In genomic region chr7:24742764-24743163, GRCh38 we compare ENCODE assay signal across 17 cellular contexts. TPM values are rescaled to one million over a fixed set of nuclear protein-coding genes. Genes with fewer than 3 reads are reported as not detected.
DNase-seq lines count a peak whose midpoint lies in the region; ATAC-seq and TF ChIP-seq lines count a peak whose summit lies in the region.
"Had no signal": no experiment of that assay in that cellular context is flagged by ENCODE, and none has a peak within 500 bp of the region (broad histone marks: within the 10 kb centered on the region; RNA-seq: fewer than 3 reads in every experiment).

No MANE protein-coding gene starts in this region.

- H3F3A ChIP-seq in smooth muscle cell (ENCODE audit: low read depth), result peaks cover 3% of the 10 kb centered on the region

- peaks cover 49% of the 10 kb centered on the region for H3K4me1 Mint-ChIP-seq in HFFc6 (ENCODE audit: low read depth)
- H3K4me1 Mint-ChIP-seq in brain, result no peaks in the 10 kb centered on the region
- peaks cover 13% of the 10 kb centered on the region for H3K4me1 Mint-ChIP-seq in mesothelial cell of epicardium

- peak overlapping the region; percentile 98 for H3K27ac Mint-ChIP-seq in HFFc6
- peak overlapping the region in 3 of 5 experiments; percentile 42 to 98 (median 71) for H3K27ac Mint-ChIP-seq in brain
- H3K27ac Mint-ChIP-seq in mesothelial cell of epicardium, result peak overlapping the region; percentile 87

- intact Hi-C loops in prostate gland (cut with DNase I), result no loop called here

- no peak overlapping the region for H3K9ac ChIP-seq in smooth muscle cell (ENCODE audit: low read depth)
- H3K9ac ChIP-seq: BLaER1 treated with 17β-estradiol and CSF1 and Interleukin-3, amounts not matched to agents 10 nM and 100 nM had no signal

- no peak for TF ChIP-seq POLR2A in prostate gland (IDR thresholded peaks at IDR 0.05)

- H3K9me3 Mint-ChIP-seq in HFFc6 (peaks cover 16% of the 10 kb centered on the region), brain (peaks cover 8 to 17% (median 17%) of the 10 kb centered on the region in 5 experiments), mesothelial cell of epicardium (peaks cover 18% of the 10 kb centered on the region)

- H2AFZ ChIP-seq in smooth muscle cell (ENCODE audit: low read depth), result no peak overlapping the region

- H3K36me3 ChIP-seq in smooth muscle cell (ENCODE audit: low read depth) (no peaks in the 10 kb centered on the region), prostate gland (no peaks in the 10 kb centered on the region)
- H3K36me3 ChIP-seq: HAP-1 had no signal

- no peaks in the 10 kb centered on the region for H3K27me3 Mint-ChIP-seq in HFFc6 (ENCODE audit: insufficient read depth)
- H3K27me3 Mint-ChIP-seq in brain, result no peaks in the 10 kb centered on the region
- no peaks in the 10 kb centered on the region for H3K27me3 Mint-ChIP-seq in mesothelial cell of epicardium (ENCODE audit: low read depth)

- ATAC-seq in HG02885 (IDR thresholded peaks at IDR 0.05; ENCODE audit: poor library complexity, unreplicated experiment) (no peak), HG03108 (IDR thresholded peaks at IDR 0.05; ENCODE audit: unreplicated experiment) (no peak)
- ATAC-seq: K562 had no signal

- peaks cover 57% of the 10 kb centered on the region for H3K36me3 Mint-ChIP-seq in HFFc6 (ENCODE audit: low read depth)
- peaks cover 41% of the 10 kb centered on the region for H3K36me3 Mint-ChIP-seq in brain
- peaks cover 12% of the 10 kb centered on the region for H3K36me3 Mint-ChIP-seq in mesothelial cell of epicardium

- H4K20me1 ChIP-seq in smooth muscle cell (ENCODE audit: low read depth), result no peaks in the 10 kb centered on the region
- H4K20me1 ChIP-seq: BLaER1 treated with 17β-estradiol and CSF1 and Interleukin-3, amounts not matched to agents 10 nM and 100 nM had no signal

- peak overlapping the region; percentile 64 for H3K27ac ChIP-seq in smooth muscle cell (ENCODE audit: low read depth)
- no peak overlapping the region for H3K27ac ChIP-seq in prostate gland
- H3K27ac ChIP-seq: BLaER1 treated with 17β-estradiol and CSF1 and Interleukin-3, amounts not matched to agents 10 nM and 100 nM; HL-60; SK-N-MC had no signal

- no peak for TF ChIP-seq CTCF in HFFc6 (IDR thresholded peaks at IDR 0.05)
- no peak for TF ChIP-seq CTCF in brain (conservative IDR thresholded peaks at IDR 0.05)
- TF ChIP-seq CTCF in mesothelial cell of epicardium (IDR thresholded peaks at IDR 0.05; ENCODE audit: unreplicated experiment), result no peak
- TF ChIP-seq CTCF in smooth muscle cell (IDR thresholded peaks at IDR 0.05; ENCODE audit: borderline replicate concordance, insufficient read depth, poor library complexity, severe bottlenecking), result no peak
- TF ChIP-seq CTCF in prostate gland (IDR thresholded peaks at IDR 0.05), result no peak

- H3K4me3 ChIP-seq in smooth muscle cell (no peak overlapping the region), prostate gland (no peak overlapping the region)
- H3K4me3 ChIP-seq: BLaER1 treated with 17β-estradiol and CSF1 and Interleukin-3, amounts not matched to agents 10 nM and 100 nM; HAP-1; K562; SK-N-MC had no signal

- H3K4me1 ChIP-seq in smooth muscle cell (ENCODE audit: low read depth) (no peaks in the 10 kb centered on the region), prostate gland (replicated peaks) (no peaks in the 10 kb centered on the region)
- H3K4me1 ChIP-seq: BLaER1 treated with 17β-estradiol and CSF1 and Interleukin-3, amounts not matched to agents 10 nM and 100 nM; HAP-1 had no signal

- no peak for DNase-seq in HFFc6
- no peak for DNase-seq in mesothelial cell of epicardium (ENCODE audit: low spot score in 2 of 2, unreplicated experiment in 2 of 2)
- DNase-seq in smooth muscle cell (lab: John Stamatoyannopoulos, UW; ENCODE audit: unreplicated experiment), result no peak
- no peak for DNase-seq in NCI-H128 (lab: John Stamatoyannopoulos, UW; ENCODE audit: unreplicated experiment)
- no peak for DNase-seq in prostate gland (ENCODE audit: low spot score)
- DNase-seq: NCI-H1048; NCI-H1694 treated with DMSO at 0.1 percent for 48 hours; NCI-H69; NK-92 treated with Interleukin-12 subunit alpha and Interleukin-12 subunit beta, amount 100 ng/mL, for 24 hours had no signal

- peak overlapping the region; percentile 78 for H3K4me3 Mint-ChIP-seq in HFFc6
- H3K4me3 Mint-ChIP-seq in brain, result peak overlapping the region in 1 of 5 experiments; percentile 28
- H3K4me3 Mint-ChIP-seq in mesothelial cell of epicardium, result no peak overlapping the region

- 92% methylated on average over 3 of the region's 3 CpGs for WGBS in smooth muscle cell (ENCODE audit: low lambda C conversion rate)
- WGBS in prostate gland, result 82% methylated on average over 3 of the region's 3 CpGs

- H3K9me3 ChIP-seq in smooth muscle cell (replicated peaks; ENCODE audit: low read depth), result no peaks in the 10 kb centered on the region
- no peaks in the 10 kb centered on the region for H3K9me3 ChIP-seq in prostate gland
- H3K9me3 ChIP-seq: HAP-1 had no signal

- no peaks in the 10 kb centered on the region for H3K79me2 ChIP-seq in smooth muscle cell (ENCODE audit: low read depth)

- H3K4me2 ChIP-seq in smooth muscle cell, result no peak overlapping the region
- H3K4me2 ChIP-seq: BLaER1 treated with 17β-estradiol and CSF1 and Interleukin-3, amounts not matched to agents 10 nM and 100 nM had no signal

- H3K27me3 ChIP-seq in smooth muscle cell (ENCODE audit: low read depth) (no peaks in the 10 kb centered on the region), prostate gland (replicated peaks; ENCODE audit: insufficient read depth) (no peaks in the 10 kb centered on the region)
- H3K27me3 ChIP-seq: BLaER1 treated with 17β-estradiol and CSF1 and Interleukin-3, amounts not matched to agents 10 nM and 100 nM had no signal

RNA-seq across cellular contexts. Expression of gene GSDME, which starts 14.5 kb away (rescaled TPM):
- 10 to 100 TPM; 37.1 to 49.8 (median 42.8) TPM for total RNA-seq in HFFc6 (2021; fragmentation: NEBNext Ultra II Directional; extraction: Animal tissue kit (Norgen Biotek cat#: 25700))
- polyA plus RNA-seq in brain (ENCODE audit: insufficient read depth, low read depth, low replicate concordance), result 5.5 TPM
- 9.3 to 10.2 TPM (median 9.8 TPM) in 3 replicates for total RNA-seq in mesothelial cell of epicardium
- 17.1 and 19.6 TPM in 2 replicates for total RNA-seq in smooth muscle cell
- 14.8 and 26.3 TPM in 2 replicates for polyA plus RNA-seq in smooth muscle cell
- 10 to 100 TPM in 1 of 2 donors, 1 to 10 TPM in 1; 4.2 to 39.3 TPM for total RNA-seq in prostate gland
